In genomic region chr2:26537069-26537825, GRCh38 we compare ENCODE assay signal across 2 cellular contexts.
TF ChIP-seq lines count a peak whose summit lies in the region.

No MANE protein-coding gene starts in this region.

TF ChIP-seq in WTC11, 78 proteins besides CTCF, POLR2A, EP300 and RAD21 (continued from another document):
- no peak for TF ChIP-seq PRDM15 (CRISPR knock-in tag; IDR thresholded peaks at IDR 0.05)
- no peak for TF ChIP-seq RORB (CRISPR knock-in tag; IDR thresholded peaks at IDR 0.05)
- TF ChIP-seq MXD4 (CRISPR knock-in tag; IDR thresholded peaks at IDR 0.05; ENCODE audit: borderline replicate concordance), result no peak
- no peak for TF ChIP-seq FOXJ3 (CRISPR knock-in tag; IDR thresholded peaks at IDR 0.05; ENCODE audit: borderline replicate concordance)
- TF ChIP-seq PRRX2 (CRISPR knock-in tag; IDR thresholded peaks at IDR 0.05), result no peak
- TF ChIP-seq CREM (CRISPR knock-in tag; IDR thresholded peaks at IDR 0.05), result no peak
- TF ChIP-seq AFF4 (CRISPR knock-in tag; IDR thresholded peaks at IDR 0.05; ENCODE audit: borderline replicate concordance), result no peak
- TF ChIP-seq ATF3 (CRISPR knock-in tag; conservative IDR thresholded peaks at IDR 0.05), result no peak
- no peak for TF ChIP-seq E2F4 (CRISPR knock-in tag; IDR thresholded peaks at IDR 0.05; ENCODE audit: borderline replicate concordance, low read depth)
- no peak for TF ChIP-seq SP1 (CRISPR knock-in tag; conservative IDR thresholded peaks at IDR 0.05)
- no peak for TF ChIP-seq MLX (CRISPR knock-in tag; IDR thresholded peaks at IDR 0.05)
- TF ChIP-seq RELA (CRISPR knock-in tag; IDR thresholded peaks at IDR 0.05; ENCODE audit: borderline replicate concordance), result no peak
- TF ChIP-seq KAT7 (CRISPR knock-in tag; IDR thresholded peaks at IDR 0.05; ENCODE audit: borderline replicate concordance), result no peak
- TF ChIP-seq MYBL2 (CRISPR knock-in tag; IDR thresholded peaks at IDR 0.05), result no peak

TF ChIP-seq in SK-N-SH, 30 proteins besides CTCF, POLR2A, EP300 and RAD21 (continued from another document):
- TF ChIP-seq EZH2phosphoT487 (IDR thresholded peaks at IDR 0.05; ENCODE audit: borderline replicate concordance, low read depth) (no peak), IRF3 (IDR thresholded peaks at IDR 0.05; ENCODE audit: low read depth, low read length) (no peak), FOXM1 (IDR thresholded peaks at IDR 0.05; ENCODE audit: low read depth) (no peak), TAF1 (IDR thresholded peaks at IDR 0.05; ENCODE audit: borderline replicate concordance, low read depth, low read length) (no peak), POLR2AphosphoS5 (IDR thresholded peaks at IDR 0.05; ENCODE audit: low read depth, low read length) (no peak), USF2 (IDR thresholded peaks at IDR 0.05; ENCODE audit: borderline replicate concordance, low read depth, low read length) (no peak), MAX (IDR thresholded peaks at IDR 0.05; ENCODE audit: low read depth) (no peak), RCOR1 (IDR thresholded peaks at IDR 0.05; ENCODE audit: low read length) (no peak), GABPA (IDR thresholded peaks at IDR 0.05; ENCODE audit: low read depth) (no peak), CHD2 (IDR thresholded peaks at IDR 0.05; ENCODE audit: low read length, partially characterized antibody) (no peak), MEF2A (IDR thresholded peaks at IDR 0.05; ENCODE audit: borderline replicate concordance, low read depth) (no peak)
TF ChIP-seq in SK-N-SH: peak in this region for 0.
